ENCODE assay signal across 8 cellular contexts in the genomic region with DNA sequence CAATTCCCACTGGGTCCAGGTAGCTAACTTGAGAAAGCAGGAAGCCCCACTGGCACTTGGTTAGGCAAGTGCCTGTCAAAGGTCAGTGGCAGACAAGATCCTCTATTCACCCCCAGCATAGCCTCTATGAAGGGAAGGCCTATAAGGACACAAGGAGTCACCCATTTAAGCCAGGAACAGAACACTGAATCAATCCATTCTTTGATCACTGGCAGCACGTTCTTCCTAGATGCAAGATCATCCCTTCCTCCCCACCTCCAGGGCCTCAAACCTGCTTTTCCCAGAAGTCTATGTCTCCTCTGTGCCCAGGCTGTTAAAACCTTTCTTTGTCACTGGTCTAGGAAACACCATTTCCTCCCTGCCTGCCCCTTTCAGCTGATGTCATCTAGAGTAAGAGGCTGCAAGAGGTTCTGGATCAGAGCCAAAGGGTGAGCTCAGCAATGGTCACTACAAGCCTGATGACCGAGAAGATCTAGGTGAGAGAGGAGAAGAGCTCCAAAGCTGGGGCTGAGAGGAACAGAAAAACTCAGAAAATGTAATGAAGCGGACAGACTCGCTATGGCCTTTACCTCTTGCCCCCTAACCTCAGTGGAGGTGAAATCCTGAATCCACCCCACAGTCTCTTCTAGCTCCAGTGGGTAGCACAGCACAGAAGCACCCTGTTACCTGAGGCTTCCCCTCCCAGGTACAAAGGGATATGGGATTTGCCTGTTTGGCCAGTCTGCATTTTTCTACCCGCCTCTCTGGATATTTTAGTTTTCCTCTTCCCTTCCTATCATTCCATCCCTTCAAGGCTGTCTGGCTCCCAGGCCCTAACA. TPM values are rescaled to one million over a fixed set of nuclear protein-coding genes. Genes with fewer than 3 reads are reported as not detected.
DNase-seq lines count a peak whose midpoint lies in the region; ATAC-seq and TF ChIP-seq lines count a peak whose summit lies in the region.

No MANE protein-coding gene starts in this region.

- H3K27me3 Mint-ChIP-seq in stimulated activated memory B cell treated with anti-CD40 and anti-IgM and Interleukin-4, amounts not matched to agents 10 μg/mL and 1 μg/mL and 100 μg/mL, for 72 hours: no peaks in the 10 kb centered on the region

- peaks cover 4% of the 10 kb centered on the region in 2 donors for H3K4me1 ChIP-seq in breast epithelium

- H3K9me3 ChIP-seq in breast epithelium: no peaks in the 10 kb centered on the region

- no peaks in the 10 kb centered on the region for H3K9me3 Mint-ChIP-seq in stimulated activated memory B cell treated with anti-CD40 and anti-IgM and Interleukin-4, amounts not matched to agents 10 μg/mL and 1 μg/mL and 100 μg/mL, for 72 hours

- H3K4me3 ChIP-seq in breast epithelium: peak overlapping the region in 1 of 3 donors; percentile 90

- peak overlapping the region; percentile 48 for H3K4me3 Mint-ChIP-seq in stimulated activated memory B cell treated with anti-CD40 and anti-IgM and Interleukin-4, amounts not matched to agents 10 μg/mL and 1 μg/mL and 100 μg/mL, for 72 hours

- no peaks in the 10 kb centered on the region for H3K27me3 ChIP-seq in breast epithelium

- intact Hi-C loops in breast epithelium (cut with DNase I; ENCODE audit: low total_unique reads): no loop called here

- DNase-seq in AG08396 (ENCODE audit: low spot score): peak; percentile 89
- peak; percentile 10 for DNase-seq in NOMO-1 treated with dmso at 0.1 percent for 144 hours (lab: John Stamatoyannopoulos, UW; ENCODE audit: unreplicated experiment)
- DNase-seq in breast epithelium (ENCODE audit: low spot score in 2 of 2): peak in 1 of 2 donors; percentile 62
- peak; percentile 99 for DNase-seq in kidney tubule cell (ENCODE audit: low spot score)
- DNase-seq in NCI-H82 treated with DMSO at 0.1 percent for 48 hours (lab: John Stamatoyannopoulos, UW; ENCODE audit: unreplicated experiment): no peak

- peak overlapping the region; percentile 98 for H3K27ac ChIP-seq in breast epithelium

- H3K27ac Mint-ChIP-seq in stimulated activated memory B cell treated with anti-CD40 and anti-IgM and Interleukin-4, amounts not matched to agents 10 μg/mL and 1 μg/mL and 100 μg/mL, for 72 hours: peak overlapping the region; percentile 94

- peaks cover 45% of the 10 kb centered on the region for H3K36me3 Mint-ChIP-seq in stimulated activated memory B cell treated with anti-CD40 and anti-IgM and Interleukin-4, amounts not matched to agents 10 μg/mL and 1 μg/mL and 100 μg/mL, for 72 hours

- no peak for ATAC-seq in stimulated activated memory B cell treated with anti-CD40 and anti-IgM and Interleukin-4, amounts not matched to agents 10 μg/mL and 1 μg/mL and 100 μg/mL, for 72 hours
- no peak for ATAC-seq in GM18502 (IDR thresholded peaks at IDR 0.05; ENCODE audit: poor library complexity, unreplicated experiment)

- TF ChIP-seq CTCF in breast epithelium (IDR thresholded peaks at IDR 0.05): no peak

- peaks cover 44% of the 10 kb centered on the region for H3K4me1 Mint-ChIP-seq in stimulated activated memory B cell treated with anti-CD40 and anti-IgM and Interleukin-4, amounts not matched to agents 10 μg/mL and 1 μg/mL and 100 μg/mL, for 72 hours

- TF ChIP-seq POLR2A in GM19099 (IDR thresholded peaks at IDR 0.05; ENCODE audit: extremely low read depth, insufficient read length, low read depth) (peak; percentile 16), breast epithelium (IDR thresholded peaks at IDR 0.05) (no peak)

- H3K36me3 ChIP-seq in breast epithelium: no peaks in the 10 kb centered on the region

RNA-seq across cellular contexts. Expression of gene GTPBP2, which starts 1.8 kb away (rescaled TPM):
- 10 to 100 TPM; 41.4 to 58.0 (median 43.6) TPM for total RNA-seq in breast epithelium

RNA-seq across cellular contexts. Expression of gene MAD2L1BP, which starts 8.4 kb away (rescaled TPM):
- total RNA-seq in breast epithelium: 10 to 100 TPM; 33.4 to 53.0 (median 33.4) TPM

RNA-seq across cellular contexts. Expression of gene RSPH9, which starts 17.6 kb away (rescaled TPM):
- not detected for total RNA-seq in breast epithelium

RNA-seq across cellular contexts. Expression of gene POLH, which starts 51.2 kb away (rescaled TPM):
- total RNA-seq in breast epithelium: 10 to 100 TPM in 1 of 3 donors, 1 to 10 TPM in 2; 8.6 to 13.0 (median 9.8) TPM

RNA-seq across cellular contexts. Expression of gene XPO5, which starts 51.4 kb away (rescaled TPM):
- 10 to 100 TPM; 16.5 to 28.8 (median 27.2) TPM for total RNA-seq in breast epithelium
